ENCODE assay signal across 1 cellular context in genomic region chr5:139492700-139493192, GRCh38.
TF ChIP-seq lines count a peak whose summit lies in the region.

No MANE protein-coding gene starts in this region.

TF ChIP-seq in endothelial cell of umbilical vein, 7 proteins besides CTCF, POLR2A, EP300 and RAD21:
- TF ChIP-seq EZH2 (IDR thresholded peaks at IDR 0.05; ENCODE audit: borderline replicate concordance, low read depth, low read length, severe bottlenecking): no peak
- peak; percentile 19 for TF ChIP-seq GATA2 (IDR thresholded peaks at IDR 0.05; ENCODE audit: insufficient read depth, insufficient read length, low read depth, low read length)
TF ChIP-seq in endothelial cell of umbilical vein: peak in this region for 1.
